Comparison of ENCODE assay signal across 1 cellular context in genomic region chr21:42929969-42930368, GRCh38.
TF ChIP-seq lines count a peak whose summit lies in the region.

No MANE protein-coding gene starts in this region.

TF ChIP-seq in IMR-90, 13 proteins besides CTCF, POLR2A, EP300 and RAD21:
- TF ChIP-seq, protein P1, sequence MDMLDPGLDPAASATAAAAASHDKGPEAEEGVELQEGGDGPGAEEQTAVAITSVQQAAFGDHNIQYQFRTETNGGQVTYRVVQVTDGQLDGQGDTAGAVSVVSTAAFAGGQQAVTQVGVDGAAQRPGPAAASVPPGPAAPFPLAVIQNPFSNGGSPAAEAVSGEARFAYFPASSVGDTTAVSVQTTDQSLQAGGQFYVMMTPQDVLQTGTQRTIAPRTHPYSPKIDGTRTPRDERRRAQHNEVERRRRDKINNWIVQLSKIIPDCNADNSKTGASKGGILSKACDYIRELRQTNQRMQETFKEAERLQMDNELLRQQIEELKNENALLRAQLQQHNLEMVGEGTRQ (IDR thresholded peaks at IDR 0.05; ENCODE audit: low read depth, low read length), result no peak
- no peak for TF ChIP-seq MXI1 (IDR thresholded peaks at IDR 0.05; ENCODE audit: borderline replicate concordance, low read depth, low read length)
- no peak for TF ChIP-seq RFX5 (IDR thresholded peaks at IDR 0.05; ENCODE audit: low read depth, low read length)
- no peak for TF ChIP-seq BHLHE40 (IDR thresholded peaks at IDR 0.05; ENCODE audit: low read depth, low read length)
- TF ChIP-seq MAZ (IDR thresholded peaks at IDR 0.05; ENCODE audit: borderline replicate concordance, low read depth, low read length), result no peak
- no peak for TF ChIP-seq RCOR1 (IDR thresholded peaks at IDR 0.05; ENCODE audit: insufficient replicate concordance, low read length)
- no peak for TF ChIP-seq NFE2L2 (IDR thresholded peaks at IDR 0.05; ENCODE audit: low read depth, low read length)
- TF ChIP-seq MAFK (IDR thresholded peaks at IDR 0.05; ENCODE audit: low read depth, low read length), result no peak
- TF ChIP-seq CHD1 (IDR thresholded peaks at IDR 0.05; ENCODE audit: low read depth, low read length), result no peak
TF ChIP-seq in IMR-90: peak in this region for 0.
